8 cellular contexts compared by ENCODE assay signal in genomic region chr2:86249176-86249842, GRCh38. TPM values are rescaled to one million over a fixed set of nuclear protein-coding genes. Genes with fewer than 3 reads are reported as not detected.
DNase-seq lines count a peak whose midpoint lies in the region; ATAC-seq and TF ChIP-seq lines count a peak whose summit lies in the region.

No MANE protein-coding gene starts in this region.

- H3K4me3 ChIP-seq in MG63 (no peak overlapping the region), astrocyte of the spinal cord (ENCODE audit: low read depth, low read length) (no peak overlapping the region), trophoblast cell (ENCODE audit: low read depth, low read length) (no peak overlapping the region)

- H3K9me3 ChIP-seq in MG63: no peaks in the 10 kb centered on the region
- no peaks in the 10 kb centered on the region for H3K9me3 ChIP-seq in trophoblast cell (ENCODE audit: insufficient read depth, low read depth, low read length)

- TF ChIP-seq CTCF in astrocyte of the spinal cord (IDR thresholded peaks at IDR 0.05; ENCODE audit: low read depth, low read length): no peak

- in situ Hi-C loops in astrocyte of the spinal cord (cut with HindIII; ENCODE audit: low sequenced_read_pairs): no loop called here

- H3K9me3 Mint-ChIP-seq in T-helper 2 cell treated with Interferon-gamma antibody and Interleukin-4, amounts not matched to agents 5 μg/mL and 100 μg/mL, for 36 hours: no peaks in the 10 kb centered on the region
- no peaks in the 10 kb centered on the region for H3K9me3 Mint-ChIP-seq in activated CD8-positive, alpha-beta T cell treated with anti-CD3 and anti-CD28 coated beads, Interleukin-2, amount 10 ng/mL, durations not matched to agents 7 days and 5 days (ENCODE audit: insufficient read depth)

- H3K36me3 ChIP-seq in MG63 (no peaks in the 10 kb centered on the region), trophoblast cell (ENCODE audit: control insufficient read depth in 1 of 2, insufficient read depth in 2 of 2, low read length in 2 of 2) (no peaks in the 10 kb centered on the region)

- peak; percentile 45 for ATAC-seq in GM19025 (IDR thresholded peaks at IDR 0.05; ENCODE audit: low read depth, unreplicated experiment)
- no peak for ATAC-seq in activated CD8-positive, alpha-beta T cell treated with anti-CD3 and anti-CD28 coated beads, Interleukin-2, amount 10 ng/mL, durations not matched to agents 7 days and 5 days

- peak; percentile 88 for DNase-seq in A172 (ENCODE audit: low spot score)
- peak; percentile 47 for DNase-seq in MG63
- DNase-seq in astrocyte of the spinal cord (ENCODE audit: low read depth, low spot score): peak; percentile 77
- DNase-seq in trophoblast cell: peak; percentile 34 to 61
- DNase-seq in epidermal melanocyte (ENCODE audit: insufficient read length, low spot score): no peak
- no peak for DNase-seq in T-helper 2 cell treated with Interferon-gamma antibody and Interleukin-4, amounts not matched to agents 5 μg/mL and 100 μg/mL, for 36 hours (ENCODE audit: low spot score)
- DNase-seq in activated CD8-positive, alpha-beta T cell treated with anti-CD3 and anti-CD28 coated beads, Interleukin-2, amount 10 ng/mL, durations not matched to agents 7 days and 5 days: no peak

- no peak overlapping the region for H3K27ac ChIP-seq in trophoblast cell (ENCODE audit: low read depth, low read length)

- H3K4me3 Mint-ChIP-seq in T-helper 2 cell treated with Interferon-gamma antibody and Interleukin-4, amounts not matched to agents 5 μg/mL and 100 μg/mL, for 36 hours: no peak overlapping the region
- no peak overlapping the region for H3K4me3 Mint-ChIP-seq in activated CD8-positive, alpha-beta T cell treated with anti-CD3 and anti-CD28 coated beads, Interleukin-2, amount 10 ng/mL, durations not matched to agents 7 days and 5 days

- no peak overlapping the region for H3K4me2 ChIP-seq in trophoblast cell (ENCODE audit: low read length)

- H2BK12ac ChIP-seq in trophoblast cell (ENCODE audit: low read length): no peak overlapping the region

- H3K4me1 ChIP-seq in trophoblast cell (ENCODE audit: control insufficient read depth in 1 of 2, insufficient read depth in 2 of 2, low read length in 2 of 2): peaks cover 0 to 2% of the 10 kb centered on the region in 2 experiments

- WGBS in trophoblast cell (ENCODE audit: extremely low coverage, insufficient coverage, insufficient read length): no CpG with 5 or more reads among the region's 6 CpGs

- H3K9ac ChIP-seq in trophoblast cell (ENCODE audit: low read length): no peak overlapping the region

- no peak overlapping the region for H4K12ac ChIP-seq in trophoblast cell (ENCODE audit: low read depth, low read length)

- POLR2A ChIA-PET in activated CD8-positive, alpha-beta T cell treated with anti-CD3 and anti-CD28 coated beads, Interleukin-2, amount 10 ng/mL, durations not matched to agents 7 days and 5 days (lab: Charles Lee): no interaction called here

- H2AFZ ChIP-seq in trophoblast cell (ENCODE audit: insufficient read depth, low read length, poor library complexity): no peak overlapping the region

- H3K18ac ChIP-seq in trophoblast cell (ENCODE audit: low read length): no peak overlapping the region

- no peak overlapping the region for H3K23ac ChIP-seq in trophoblast cell (ENCODE audit: low read length)

- H3K4ac ChIP-seq in trophoblast cell (ENCODE audit: low read depth, low read length): no peak overlapping the region

- no peak overlapping the region for H4K8ac ChIP-seq in trophoblast cell (ENCODE audit: low read depth, low read length)

- H2BK5ac ChIP-seq in trophoblast cell (ENCODE audit: low read depth, low read length, poor library complexity): no peak overlapping the region

- no peaks in the 10 kb centered on the region for H3K27me3 ChIP-seq in MG63
- no peaks in the 10 kb centered on the region for H3K27me3 ChIP-seq in trophoblast cell (ENCODE audit: insufficient read depth, low read length)

- no peaks in the 10 kb centered on the region for H3K36me3 Mint-ChIP-seq in T-helper 2 cell treated with Interferon-gamma antibody and Interleukin-4, amounts not matched to agents 5 μg/mL and 100 μg/mL, for 36 hours (ENCODE audit: low read depth)
- no peaks in the 10 kb centered on the region for H3K36me3 Mint-ChIP-seq in activated CD8-positive, alpha-beta T cell treated with anti-CD3 and anti-CD28 coated beads, Interleukin-2, amount 10 ng/mL, durations not matched to agents 7 days and 5 days (ENCODE audit: low read depth)

- H3K27me3 Mint-ChIP-seq in T-helper 2 cell treated with Interferon-gamma antibody and Interleukin-4, amounts not matched to agents 5 μg/mL and 100 μg/mL, for 36 hours (ENCODE audit: low read depth): peaks cover 9% of the 10 kb centered on the region
- H3K27me3 Mint-ChIP-seq in activated CD8-positive, alpha-beta T cell treated with anti-CD3 and anti-CD28 coated beads, Interleukin-2, amount 10 ng/mL, durations not matched to agents 7 days and 5 days (ENCODE audit: low read depth): peaks cover 10% of the 10 kb centered on the region

- H2BK120ac ChIP-seq in trophoblast cell (ENCODE audit: insufficient read depth, low read length, poor library complexity): no peak overlapping the region

- peaks cover 3% of the 10 kb centered on the region for H3K79me1 ChIP-seq in trophoblast cell (ENCODE audit: low read length)

- H3K4me1 Mint-ChIP-seq in T-helper 2 cell treated with Interferon-gamma antibody and Interleukin-4, amounts not matched to agents 5 μg/mL and 100 μg/mL, for 36 hours (ENCODE audit: low read depth): no peaks in the 10 kb centered on the region
- H3K4me1 Mint-ChIP-seq in activated CD8-positive, alpha-beta T cell treated with anti-CD3 and anti-CD28 coated beads, Interleukin-2, amount 10 ng/mL, durations not matched to agents 7 days and 5 days (ENCODE audit: low read depth): no peaks in the 10 kb centered on the region

- no peak overlapping the region for H3K27ac Mint-ChIP-seq in T-helper 2 cell treated with Interferon-gamma antibody and Interleukin-4, amounts not matched to agents 5 μg/mL and 100 μg/mL, for 36 hours
- H3K27ac Mint-ChIP-seq in activated CD8-positive, alpha-beta T cell treated with anti-CD3 and anti-CD28 coated beads, Interleukin-2, amount 10 ng/mL, durations not matched to agents 7 days and 5 days: no peak overlapping the region

- H3K14ac ChIP-seq in trophoblast cell (ENCODE audit: low read length): no peak overlapping the region

- CTCF ChIA-PET in activated CD8-positive, alpha-beta T cell treated with anti-CD3 and anti-CD28 coated beads, Interleukin-2, amount 10 ng/mL, durations not matched to agents 7 days and 5 days (lab: Charles Lee): no interaction called here

- H4K91ac ChIP-seq in trophoblast cell (ENCODE audit: low read depth, low read length): no peak overlapping the region

- peaks cover 1% of the 10 kb centered on the region for H3K79me2 ChIP-seq in trophoblast cell (ENCODE audit: control insufficient read depth, insufficient read depth, low read length, poor library complexity)

- no peak overlapping the region for H2AK5ac ChIP-seq in trophoblast cell (ENCODE audit: low read length)

RNA-seq across cellular contexts. Expression of gene MRPL35, which starts 50.1 kb away (rescaled TPM):
- total RNA-seq in A172 (2014; rRNA removed; shearing (Covaris generic)): 69.8 and 74.0 TPM in 2 replicates
- 75.5 and 77.0 TPM in 2 replicates for total RNA-seq in MG63 (2014; rRNA removed; shearing (Covaris generic); ENCODE audit: low replicate concordance)
- polyA plus RNA-seq in trophoblast cell (2013): 24.7 and 26.3 TPM in 2 replicates
- total RNA-seq in activated CD8-positive, alpha-beta T cell treated with anti-CD3 and anti-CD28 coated beads, Interleukin-2, amount 10 ng/mL, durations not matched to agents 7 days and 5 days: 10 to 100 TPM; 55.7 to 58.4 TPM

RNA-seq across cellular contexts. Expression of gene IMMT, which starts 54.0 kb away (rescaled TPM):
- 83.8 and 92.7 TPM in 2 replicates for total RNA-seq in A172 (2014; rRNA removed; shearing (Covaris generic))
- 54.4 and 57.5 TPM in 2 replicates for total RNA-seq in MG63 (2014; rRNA removed; shearing (Covaris generic); ENCODE audit: low replicate concordance)
- 71.2 and 73.5 TPM in 2 replicates for polyA plus RNA-seq in trophoblast cell (2013)
- total RNA-seq in activated CD8-positive, alpha-beta T cell treated with anti-CD3 and anti-CD28 coated beads, Interleukin-2, amount 10 ng/mL, durations not matched to agents 7 days and 5 days: 100 to 1,000 TPM; 126 to 132 TPM

Comparison
In these comparisons a context has a peak if more than half of its experiments do, and no peak if none do; other contexts are left out.
1. DNase-seq: peak in A172 (single experiment), MG63 (single experiment), astrocyte of the spinal cord (single experiment) and trophoblast cell (2 of 2); none in epidermal melanocyte (single experiment), T-helper 2 cell treated with Interferon-gamma antibody and Interleukin-4, amounts not matched to agents 5 μg/mL and 100 μg/mL, for 36 hours (single experiment) and activated CD8-positive, alpha-beta T cell treated with anti-CD3 and anti-CD28 coated beads, Interleukin-2, amount 10 ng/mL, durations not matched to agents 7 days and 5 days (single experiment).